Comparison of ENCODE assay signal across 15 cellular contexts in the genomic region with DNA sequence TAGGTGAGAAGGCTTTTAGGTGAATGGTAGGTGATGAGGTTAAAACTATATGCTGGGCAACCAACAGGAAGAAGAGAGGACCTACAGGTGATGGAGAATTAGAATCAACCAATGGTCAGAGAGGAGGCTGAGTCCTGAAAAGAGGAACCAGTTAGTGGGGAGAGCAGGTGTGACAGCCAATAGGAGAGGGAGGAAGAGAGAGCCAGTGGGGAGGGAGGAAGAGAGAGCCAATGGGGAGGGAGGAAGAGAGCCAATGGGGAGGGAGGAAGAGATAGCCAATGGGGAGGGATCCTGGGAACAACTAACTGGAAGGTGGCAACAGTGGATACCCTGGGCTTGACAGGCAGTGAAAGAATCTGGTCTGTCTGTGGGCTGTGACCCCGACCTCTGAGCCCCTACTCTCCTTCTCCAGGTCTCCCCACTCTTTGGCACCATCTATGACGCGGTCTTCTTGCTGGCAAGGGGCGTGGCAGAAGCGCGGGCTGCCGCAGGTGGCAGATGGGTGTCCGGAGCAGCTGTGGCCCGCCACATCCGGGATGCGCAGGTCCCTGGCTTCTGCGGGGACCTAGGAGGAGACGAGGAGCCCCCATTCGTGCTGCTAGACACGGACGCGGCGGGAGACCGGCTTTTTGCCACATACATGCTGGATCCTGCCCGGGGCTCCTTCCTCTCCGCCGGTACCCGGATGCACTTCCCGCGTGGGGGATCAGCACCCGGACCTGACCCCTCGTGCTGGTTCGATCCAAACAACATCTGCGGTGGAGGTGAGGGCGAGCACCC. TPM values are rescaled to one million over a fixed set of nuclear protein-coding genes. Genes with fewer than 3 reads are reported as not detected.
DNase-seq lines count a peak whose midpoint lies in the region; ATAC-seq, FAIRE-seq and TF ChIP-seq lines count a peak whose summit lies in the region.
"Had no signal": no experiment of that assay in that cellular context is flagged by ENCODE, and none has a peak within 500 bp of the region (broad histone marks: within the 10 kb centered on the region; RNA-seq: fewer than 3 reads in every experiment).

No MANE protein-coding gene starts in this region.

- ATAC-seq in GM21447 (IDR thresholded peaks at IDR 0.05; ENCODE audit: unreplicated experiment): no peak
- no peak for ATAC-seq in GM21360 (IDR thresholded peaks at IDR 0.05; ENCODE audit: unreplicated experiment)
- ATAC-seq: left lobe of liver, PC-3 had no signal

- in situ Hi-C loops in Caki2 (cut with HindIII; ENCODE audit: low pct_unique_long_range_greater_than_20kb, low sequenced_read_pairs) (no loop called here), GM13976 (cut with MboI; ENCODE audit: low sequenced_read_pairs, unreplicated experiment) (no loop called here)

- FAIRE-seq in kidney (lab: Jason Lieb, UNC): no peak
- FAIRE-seq: H54 had no signal

- H3K9me3 ChIP-seq in kidney (ENCODE audit: control insufficient read depth in 1 of 2, low read length in 2 of 2): no peaks in the 10 kb centered on the region
- H3K9me3 ChIP-seq: esophagus muscularis mucosa had no signal

- no peak overlapping the region for H3K4me3 ChIP-seq in kidney (ENCODE audit: low read length in 2 of 2)
- H3K4me3 ChIP-seq: esophagus muscularis mucosa had no signal

- H3K9me3 Mint-ChIP-seq in endothelial cell (ENCODE audit: unreplicated experiment): no peaks in the 10 kb centered on the region
- H3K9me3 Mint-ChIP-seq: natural killer cell treated with Interleukin-12 subunit alpha and Interleukin-12 subunit beta and Interleukin-15 and Interleukin-18, amount 100 ng/mL, for 72 hours had no signal

- H3K36me3 ChIP-seq in kidney (ENCODE audit: control insufficient read depth in 1 of 2, insufficient read depth in 2 of 2, low read length in 2 of 2): no peaks in the 10 kb centered on the region
- H3K36me3 ChIP-seq: esophagus muscularis mucosa had no signal

- peaks cover 14% of the 10 kb centered on the region for H3K27me3 Mint-ChIP-seq in endothelial cell (ENCODE audit: unreplicated experiment)

- H3K4me3 Mint-ChIP-seq in endothelial cell (ENCODE audit: unreplicated experiment): no peak overlapping the region
- H3K4me3 Mint-ChIP-seq: natural killer cell treated with Interleukin-12 subunit alpha and Interleukin-12 subunit beta and Interleukin-15 and Interleukin-18, amount 100 ng/mL, for 72 hours had no signal

- intact Hi-C loops in kidney (cut with DNase I): no loop called here

- DNase-seq in Caki2 (ENCODE audit: low read depth) (peak; percentile 25), GM13976 (ENCODE audit: low spot score) (peak; percentile 79), OCI-M1 (lab: John Stamatoyannopoulos, UW) (peak; percentile 26), kidney (peak; percentile 61), endothelial cell (ENCODE audit: low spot score) (no peak)
- DNase-seq: activated CD4-positive, CD25-positive, alpha-beta regulatory T cell; PC-3; stimulated activated CD4-positive, alpha-beta T cell treated with anti-CD3 and anti-CD28 coated beads, Interleukin-4, amount 100 ng/mL, for 1 hour had no signal

- peaks cover 5% of the 10 kb centered on the region for H3K36me3 Mint-ChIP-seq in endothelial cell (ENCODE audit: low read depth, unreplicated experiment)
- H3K36me3 Mint-ChIP-seq: CD14-positive monocyte; natural killer cell treated with Interleukin-12 subunit alpha and Interleukin-12 subunit beta and Interleukin-15 and Interleukin-18, amount 100 ng/mL, for 72 hours had no signal

- H3K4me1 Mint-ChIP-seq in endothelial cell (ENCODE audit: unreplicated experiment): no peaks in the 10 kb centered on the region

- peaks cover 0 to 2% of the 10 kb centered on the region in 2 donors for H3K4me1 ChIP-seq in kidney (ENCODE audit: control insufficient read depth in 1 of 2, insufficient read depth in 1 of 2, low read depth in 1 of 2, low read length in 2 of 2)

- no peak overlapping the region for H3K27ac Mint-ChIP-seq in endothelial cell (ENCODE audit: unreplicated experiment)
- H3K27ac Mint-ChIP-seq: natural killer cell treated with Interleukin-12 subunit alpha and Interleukin-12 subunit beta and Interleukin-15 and Interleukin-18, amount 100 ng/mL, for 72 hours had no signal

- no peak for TF ChIP-seq CTCF in GM13976 (IDR thresholded peaks at IDR 0.05; ENCODE audit: borderline replicate concordance, control extremely low read depth, extremely low read depth, insufficient read depth, missing control alignments)
- no peak for TF ChIP-seq CTCF in kidney (IDR thresholded peaks at IDR 0.05; ENCODE audit: borderline replicate concordance, extremely low read depth, insufficient read depth)
- no peak for TF ChIP-seq CTCF in endothelial cell (IDR thresholded peaks at IDR 0.05; ENCODE audit: unreplicated experiment)

- no peak overlapping the region for H3K27ac ChIP-seq in kidney (ENCODE audit: low read depth in 2 of 2, low read length in 2 of 2)
- H3K27ac ChIP-seq: esophagus muscularis mucosa had no signal

- no peak overlapping the region for H3K9ac ChIP-seq in kidney (ENCODE audit: low read length in 2 of 2)

RNA-seq across cellular contexts. Expression of gene GUCY2D, which starts 3.7 kb away (rescaled TPM):
- not detected in 2 replicates for total RNA-seq in Caki2 (2014; rRNA removed; shearing (Covaris generic); ENCODE audit: low replicate concordance)
- 0.19 TPM for total RNA-seq in kidney
- 0.24 TPM for polyA plus RNA-seq in kidney (ENCODE audit: insufficient read depth, low read depth, low replicate concordance)
- total RNA-seq in endothelial cell (ENCODE audit: unreplicated experiment): not detected
- total RNA-seq: natural killer cell treated with Interleukin-12 subunit alpha and Interleukin-12 subunit beta and Interleukin-15 and Interleukin-18, amount 100 ng/mL, for 72 hours; PC-3 had no signal

RNA-seq across cellular contexts. Expression of gene ALOX15B, which starts 32.7 kb away (rescaled TPM):
- total RNA-seq in Caki2 (2014; rRNA removed; shearing (Covaris generic); ENCODE audit: low replicate concordance): not detected in 2 replicates
- total RNA-seq in kidney (8.0 TPM), endothelial cell (ENCODE audit: unreplicated experiment) (0.13 TPM)
- 0.15 TPM for polyA plus RNA-seq in kidney (ENCODE audit: insufficient read depth, low read depth, low replicate concordance)
- total RNA-seq: natural killer cell treated with Interleukin-12 subunit alpha and Interleukin-12 subunit beta and Interleukin-15 and Interleukin-18, amount 100 ng/mL, for 72 hours; PC-3 had no signal
